Comparison of ENCODE assay signal across 25 cellular contexts in genomic region chr2:36579297-36579664, GRCh38. TPM values are rescaled to one million over a fixed set of nuclear protein-coding genes. Genes with fewer than 3 reads are reported as not detected.
A peak's percentile ranks its signal among the peaks of the same experiment; 100 is the strongest.
DNase-seq lines count a peak whose midpoint lies in the region; ATAC-seq and TF ChIP-seq lines count a peak whose summit lies in the region.
"Had no signal": no experiment of that assay in that cellular context is flagged by ENCODE, and none has a peak within 500 bp of the region (broad histone marks: within the 10 kb centered on the region; RNA-seq: fewer than 3 reads in every experiment).

No MANE protein-coding gene starts in this region.

- no peaks in the 10 kb centered on the region for H4K20me1 ChIP-seq in PC-3 (ENCODE audit: low read length)

- peak overlapping the region; percentile 26 for H3K27ac Mint-ChIP-seq in Caco-2 (ENCODE audit: unreplicated experiment)
- no peak overlapping the region for H3K27ac Mint-ChIP-seq in chondrocyte (ENCODE audit: unreplicated experiment)

- H3F3A ChIP-seq in PC-3 (ENCODE audit: low read length, unreplicated experiment) = peaks cover 5% of the 10 kb centered on the region

- BruUV-seq in Caco-2 (replicated peaks; lab: Mats Ljungman, UMichigan) (no TSS peak), PC-3 (replicated peaks; lab: Mats Ljungman, UMichigan) (TSS peak; percentile 20)

- DNase-seq in Caco-2 = no peak
- no peak for DNase-seq in PC-3
- no peak for DNase-seq in left colon
- no peak for DNase-seq in GM20000 (ENCODE audit: low spot score)
- DNase-seq in NCI-H2081 treated with DMSO at 0.1 percent for 48 hours (lab: John Stamatoyannopoulos, UW) = no peak
- DNase-seq in chondrocyte (ENCODE audit: low spot score) = no peak
- DNase-seq: amygdala; DMS79 treated with DMSO at 0.1 percent for 48 hours; GDM1; GM23248; NCI-H146; NCI-H446; NCI-H774; posterior cingulate gyrus; RPMI8226; stimulated activated CD4-positive, alpha-beta T cell treated with anti-CD3 and anti-CD28 coated beads, Interleukin-12 subunit alpha, Interleukin-12 subunit beta, amount 100 ng/mL, for 4 hours; stimulated activated CD4-positive, alpha-beta T cell treated with anti-CD3 and anti-CD28 coated beads, Interleukin-2, amount 100 ng/mL, for 48 hours had no signal

- H3K9me3 Mint-ChIP-seq in Caco-2 (ENCODE audit: unreplicated experiment) = no peaks in the 10 kb centered on the region
- H3K9me3 Mint-ChIP-seq in chondrocyte (ENCODE audit: low read depth) = no peaks in the 10 kb centered on the region
- H3K9me3 Mint-ChIP-seq: activated naive CD4-positive, alpha-beta T cell treated with anti-CD3 and anti-CD28 coated beads, Interleukin-2, amount 50 U/mL, for 72 hours; IgD-negative memory B cell had no signal

- H3K4me2 ChIP-seq in PC-3 (ENCODE audit: low read length) = peak overlapping the region; percentile 75

- H3K4me1 ChIP-seq in Caco-2 = no peaks in the 10 kb centered on the region
- H3K4me1 ChIP-seq in PC-3 (ENCODE audit: insufficient read depth, low read length) = peaks cover 27% of the 10 kb centered on the region
- peaks cover 13 to 43% (median 15%) of the 10 kb centered on the region in 3 donors for H3K4me1 ChIP-seq in skeletal muscle tissue (ENCODE audit: control insufficient read depth in 3 of 3, insufficient read depth in 3 of 3, low read length in 3 of 3)
- H3K4me1 ChIP-seq: SJSA1 had no signal

- H3K4me3 Mint-ChIP-seq in Caco-2 (ENCODE audit: unreplicated experiment) (no peak overlapping the region), chondrocyte (ENCODE audit: unreplicated experiment) (no peak overlapping the region)

- no peaks in the 10 kb centered on the region for H3K9me2 ChIP-seq in PC-3 (replicated peaks; ENCODE audit: low read length)

- H3K9me3 ChIP-seq in Caco-2 (no peaks in the 10 kb centered on the region), PC-3 (ENCODE audit: low read length) (no peaks in the 10 kb centered on the region), skeletal muscle tissue (ENCODE audit: control insufficient read depth in 3 of 3, low read length in 3 of 3) (no peaks in the 10 kb centered on the region)
- H3K9me3 ChIP-seq: SJSA1, thyroid gland had no signal

- TF ChIP-seq CTCF in Caco-2 (IDR thresholded peaks at IDR 0.05; ENCODE audit: insufficient read depth in 1 of 2, low read depth in 1 of 2, low read length in 1 of 2, severe bottlenecking in 1 of 2, unreplicated experiment in 1 of 2) (no peak), PC-3 (conservative IDR thresholded peaks at IDR 0.05; ENCODE audit: low read depth, low read length) (no peak), GM20000 (IDR thresholded peaks at IDR 0.05; ENCODE audit: extremely low read depth, missing control alignments) (no peak), chondrocyte (IDR thresholded peaks at IDR 0.05) (no peak)

- H3K27ac ChIP-seq in PC-3 (ENCODE audit: low read length) = peak overlapping the region; percentile 76
- peak overlapping the region; percentile 13 for H3K27ac ChIP-seq in skeletal muscle tissue (ENCODE audit: low read depth, low read length)
- H3K27ac ChIP-seq: C4-2B, GM23248, SJSA1 had no signal

- H3K36me3 Mint-ChIP-seq in Caco-2 (ENCODE audit: insufficient read depth, unreplicated experiment) = peaks cover 90% of the 10 kb centered on the region
- H3K36me3 Mint-ChIP-seq in chondrocyte (ENCODE audit: low read depth) = peaks cover 46% of the 10 kb centered on the region

- H3K4me3 ChIP-seq in Caco-2 (ENCODE audit: low read depth, low read length) (no peak overlapping the region), PC-3 (ENCODE audit: low read length) (0 out of 2 replicates have a peak overlapping the region, but pooled peaks have one; percentile 3), skeletal muscle tissue (ENCODE audit: low read length in 3 of 3) (no peak overlapping the region)
- H3K4me3 ChIP-seq: GM23248, SJSA1, thyroid gland had no signal

- H3K4me1 Mint-ChIP-seq in Caco-2 (ENCODE audit: low read depth, unreplicated experiment) (no peaks in the 10 kb centered on the region), chondrocyte (ENCODE audit: low read depth) (peaks cover 24% of the 10 kb centered on the region)

- ATAC-seq in PC-3 = peak; percentile 41
- ATAC-seq in left colon = peak; percentile 25
- ATAC-seq: left lobe of liver, sciatic nerve had no signal

- CTCF ChIA-PET in Caco-2 (lab: Charles Lee) = no interaction called here
- CTCF ChIA-PET in PC-3 (lab: Charles Lee) = interaction anchor here (1.0 kb wide), 1 partner anchor 10 kb away, joined by 4 read pairs; no protein-coding TSS in a partner anchor

- H3K27me3 ChIP-seq in Caco-2 (replicated peaks; ENCODE audit: control insufficient read depth, insufficient read depth, low read length) (no peaks in the 10 kb centered on the region), PC-3 (ENCODE audit: low read length) (no peaks in the 10 kb centered on the region), skeletal muscle tissue (ENCODE audit: control insufficient read depth in 3 of 3, insufficient read depth in 3 of 3, low read length in 3 of 3) (no peaks in the 10 kb centered on the region)
- H3K27me3 ChIP-seq: SJSA1, thyroid gland had no signal

- H3K36me3 ChIP-seq in Caco-2 (ENCODE audit: control insufficient read depth, insufficient read depth, low read length) (peaks cover 4% of the 10 kb centered on the region), PC-3 (ENCODE audit: low read depth, low read length) (peaks cover 68% of the 10 kb centered on the region), skeletal muscle tissue (ENCODE audit: control insufficient read depth in 3 of 3, insufficient read depth in 3 of 3, low read length in 3 of 3) (peaks cover 4 to 49% (median 47%) of the 10 kb centered on the region in 3 donors)

- intact Hi-C loops in Caco-2 (cut with micrococcal nuclease; ENCODE audit: unreplicated experiment) (no loop called here), PC-3 (cut with micrococcal nuclease) (loop anchor here (1.0 to 10.0 kb wide), 3 partner anchors 18 to 206 kb away; no protein-coding TSS in a partner anchor), left colon (cut with DNase I, micrococcal nuclease) (no loop called here)

- POLR2A ChIA-PET in Caco-2 (lab: Charles Lee) (no interaction called here), PC-3 (lab: Charles Lee; ENCODE audit: unreplicated experiment) (interaction anchor here (0.7 kb wide), 1 partner anchor 46 kb away, joined by 5 read pairs; no protein-coding TSS in a partner anchor)

- no peak overlapping the region for H2AFZ ChIP-seq in PC-3 (ENCODE audit: low read length)
- H2AFZ ChIP-seq: GM23248 had no signal

- H3K9ac ChIP-seq in PC-3 (ENCODE audit: low read length) (no peak overlapping the region), skeletal muscle tissue (ENCODE audit: low read depth in 1 of 3, low read length in 3 of 3) (no peak overlapping the region)
- H3K9ac ChIP-seq: GM23248 had no signal

- peaks cover 47% of the 10 kb centered on the region for H3K79me2 ChIP-seq in PC-3 (ENCODE audit: low read length)

- H3K27me3 Mint-ChIP-seq in Caco-2 (ENCODE audit: insufficient read depth, unreplicated experiment) (no peaks in the 10 kb centered on the region), chondrocyte (ENCODE audit: low read depth) (no peaks in the 10 kb centered on the region)
- H3K27me3 Mint-ChIP-seq: IgD-negative memory B cell had no signal

RNA-seq across cellular contexts. Expression of gene FEZ2, which starts 18.7 kb away (rescaled TPM):
- total RNA-seq in Caco-2 (2022) (50.5 and 55.8 TPM in 2 replicates), PC-3 (2014; rRNA removed) (52.6 and 62.1 TPM in 2 replicates), left colon (10 to 100 TPM; 45.3 to 54.4 TPM), skeletal muscle tissue (61.6 TPM), chondrocyte (46.8 to 49.8 TPM (median 47.0 TPM) in 3 replicates)
